ENCODE assay signal across 11 cellular contexts in the genomic region with DNA sequence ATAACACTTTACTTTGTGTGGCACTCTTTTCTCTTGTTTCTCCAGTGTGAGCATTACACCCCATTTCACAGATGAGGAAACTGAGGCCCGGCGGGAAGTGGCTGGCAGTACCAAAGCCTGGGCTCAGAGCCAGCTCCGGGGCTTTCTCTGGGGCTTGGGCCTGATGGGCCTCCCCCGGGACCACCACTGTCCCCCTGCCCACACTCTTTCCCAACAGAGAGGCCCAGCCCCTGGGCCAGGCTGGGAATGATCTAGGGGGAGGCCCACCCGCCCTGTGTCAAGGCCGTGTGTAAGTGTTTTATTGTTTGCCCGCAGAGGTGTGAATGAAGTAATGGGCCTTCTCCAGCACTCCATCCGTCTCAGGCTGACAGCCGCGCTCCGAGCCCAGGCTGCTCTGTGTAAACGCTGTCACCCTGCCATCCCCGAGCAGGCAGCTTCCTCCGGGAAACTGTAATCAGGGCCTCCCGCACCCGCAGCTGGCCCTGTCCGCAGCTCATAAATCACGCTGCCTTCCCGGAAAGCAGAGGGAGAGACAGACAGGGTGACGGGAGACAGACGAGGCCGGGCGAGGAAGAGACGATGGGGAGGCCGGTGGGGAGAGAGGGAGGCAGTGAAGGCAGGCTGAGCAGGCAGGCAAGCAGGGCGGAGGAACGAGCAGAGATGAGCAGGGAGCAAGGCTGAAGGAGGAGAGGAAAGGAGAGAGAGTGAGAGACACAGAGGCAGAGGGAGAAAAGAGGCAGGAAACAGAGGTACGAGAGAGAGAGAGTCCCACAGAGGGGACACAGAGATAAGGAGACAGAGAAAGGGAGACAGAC.
DNase-seq lines count a peak whose midpoint lies in the region; ATAC-seq, FAIRE-seq and TF ChIP-seq lines count a peak whose summit lies in the region.
"Had no signal": no experiment of that assay in that cellular context is flagged by ENCODE, and none has a peak within 500 bp of the region (broad histone marks: within the 10 kb centered on the region; RNA-seq: fewer than 3 reads in every experiment).

No MANE protein-coding gene starts in this region.

- ATAC-seq in pancreas (peak in 3 of 4 donors; percentile 80 to 86 (median 85)), GM21360 (IDR thresholded peaks at IDR 0.05; ENCODE audit: unreplicated experiment) (no peak), HG03095 (IDR thresholded peaks at IDR 0.05; ENCODE audit: unreplicated experiment) (no peak), HG03280 (IDR thresholded peaks at IDR 0.05; ENCODE audit: unreplicated experiment) (no peak)

- no peak for FAIRE-seq in pancreas (lab: Jason Lieb, UNC)

- intact Hi-C loops in pancreas (cut with DNase I): no loop called here

- H3K4me1 ChIP-seq in endodermal cell (ENCODE audit: control insufficient read depth, insufficient read depth, low read length): peaks cover 3% of the 10 kb centered on the region
- H3K4me1 ChIP-seq in pancreas: no peaks in the 10 kb centered on the region

- in situ Hi-C loops in G401 (cut with HindIII; ENCODE audit: low sequenced_read_pairs): no loop called here

- H3K27me3 ChIP-seq in endodermal cell (ENCODE audit: control insufficient read depth, insufficient read depth, low read length, poor library complexity, severe bottlenecking) (no peaks in the 10 kb centered on the region), pancreas (peaks cover 0 to 5% (median 0%) of the 10 kb centered on the region in 4 donors)
- H3K27me3 ChIP-seq: testis had no signal

- H3K27me3 Mint-ChIP-seq in endodermal cell (ENCODE audit: insufficient read depth): peaks cover 29% of the 10 kb centered on the region

- no peak overlapping the region for H3K4me3 Mint-ChIP-seq in endodermal cell

- DNase-seq in G401 (ENCODE audit: low spot score) (peak; percentile 19), NCI-H2171 (lab: John Stamatoyannopoulos, UW) (peak; percentile 39), endodermal cell (peak; percentile 85), pancreas (peak in 3 of 6 donors; percentile 33 to 65 (median 45)), SW 1271 (lab: John Stamatoyannopoulos, UW) (no peak)
- DNase-seq: activated T-cell treated with anti-CD3 and anti-CD28 coated beads, Interleukin-2, amount 50 U/mL, for 48 hours; foreskin melanocyte; testis had no signal

- WGBS in endodermal cell (ENCODE audit: insufficient coverage in 1 of 2, insufficient read length in 1 of 2), 2 experiments: 52 to 68% methylated on average over 17 to 28 of the region's 28 CpGs
- 30 to 32% methylated on average over 28 of the region's 28 CpGs for WGBS in pancreas, 2 donors

- H3K27ac ChIP-seq in endodermal cell (ENCODE audit: low read depth, low read length) (peak overlapping the region; percentile 84), pancreas (peak overlapping the region in 1 of 4 donors; percentile 33)
- H3K27ac ChIP-seq: testis had no signal

- H3K36me3 Mint-ChIP-seq in endodermal cell (ENCODE audit: low read depth): no peaks in the 10 kb centered on the region

- no peaks in the 10 kb centered on the region for H3K9me3 Mint-ChIP-seq in endodermal cell

- H3K9ac ChIP-seq in endodermal cell (ENCODE audit: extremely low read depth, low read length, poor library complexity, severe bottlenecking): no peak overlapping the region

- no peak overlapping the region for H3K27ac Mint-ChIP-seq in endodermal cell

- H3K4me1 Mint-ChIP-seq in endodermal cell: peaks cover 14% of the 10 kb centered on the region

- no peak overlapping the region for H3K4me3 ChIP-seq in endodermal cell (ENCODE audit: low read length)
- no peak overlapping the region for H3K4me3 ChIP-seq in pancreas
- H3K4me3 ChIP-seq: testis had no signal

- no peak for TF ChIP-seq CTCF in endodermal cell (conservative IDR thresholded peaks at IDR 0.05)
- no peak for TF ChIP-seq CTCF in pancreas (IDR thresholded peaks at IDR 0.05)

- no peaks in the 10 kb centered on the region for H3K36me3 ChIP-seq in endodermal cell (ENCODE audit: control insufficient read depth, insufficient read depth, low read length)
- H3K36me3 ChIP-seq in pancreas: no peaks in the 10 kb centered on the region

- H3K9me3 ChIP-seq in endodermal cell (ENCODE audit: control insufficient read depth, low read length): no peaks in the 10 kb centered on the region
- no peaks in the 10 kb centered on the region for H3K9me3 ChIP-seq in pancreas
- H3K9me3 ChIP-seq: testis had no signal

Comparison
In these comparisons a context has a peak if more than half of its experiments do, and no peak if none do; other contexts are left out.
1. DNase-seq: peak in G401 (single experiment), NCI-H2171 (single experiment) and endodermal cell (single experiment); none in SW 1271 (0 of 2).
2. ATAC-seq: peak in pancreas (3 of 4); none in GM21360 (single experiment), HG03095 (single experiment) and HG03280 (single experiment).